ENCODE assay signal across 8 cellular contexts in genomic region chrX:118495061-118495921, GRCh38. TPM values are rescaled to one million over a fixed set of nuclear protein-coding genes. Genes with fewer than 3 reads are reported as not detected.
A peak's percentile ranks its signal among the peaks of the same experiment; 100 is the strongest.
DNase-seq lines count a peak whose midpoint lies in the region; ATAC-seq lines count a peak whose summit lies in the region.

Gene DOCK11 (plus strand): TSS chrX:118495815. CDS start chrX:118495972, 157 bp downstream.

- DNase-seq in A172 (ENCODE audit: low spot score) (peak; percentile 49), NCI-H2227 treated with DMSO at 0.1 percent for 48 hours (lab: John Stamatoyannopoulos, UW) (peak; percentile 90), cerebellum (ENCODE audit: low spot score) (peak; percentile 36)
- peak; percentile 51 to 64 for DNase-seq in activated CD4-positive, alpha-beta T cell treated with anti-CD3 and anti-CD28 coated beads for 24 hours (ENCODE audit: low read depth in 2 of 2)
- DNase-seq in stimulated activated CD4-positive, alpha-beta T cell treated with anti-CD3 and anti-CD28 coated beads, Interleukin-1b, Interleukin-23, amount 100 ng/mL, for 1 hour (ENCODE audit: low read depth in 2 of 2), result peak; percentile 38 to 67

- H3K27ac ChIP-seq in layer of hippocampus (ENCODE audit: low read depth, low read length), result peak within 1 kb of the TSS; percentile 57

- ATAC-seq in GM18520 (IDR thresholded peaks at IDR 0.05; ENCODE audit: unreplicated experiment) (peak; percentile 53), HG03045 (IDR thresholded peaks at IDR 0.05; ENCODE audit: unreplicated experiment) (peak; percentile 71)

- no peaks in the 10 kb centered on the region for H3K27me3 ChIP-seq in layer of hippocampus (ENCODE audit: control insufficient read depth, insufficient read depth, low read length)

RNA-seq across cellular contexts. Expression of gene DOCK11, which starts in this region (rescaled TPM):
- 26.5 and 32.7 TPM in 2 replicates for total RNA-seq in A172 (2014; rRNA removed; shearing (Covaris generic))
- total RNA-seq in cerebellum, result 40.2 TPM

Comparison
In these comparisons a context has a peak if more than half of its experiments do, and no peak if none do; other contexts are left out.
1. Peak in every context shown above with its lines: DNase-seq, ATAC-seq and H3K27ac ChIP-seq.
2. DNase-seq: peak in every context shown above with its lines; median percentile 90 in NCI-H2227 treated with DMSO at 0.1 percent for 48 hours; 58 in activated CD4-positive, alpha-beta T cell treated with anti-CD3 and anti-CD28 coated beads for 24 hours; 52 in stimulated activated CD4-positive, alpha-beta T cell treated with anti-CD3 and anti-CD28 coated beads, Interleukin-1b, Interleukin-23, amount 100 ng/mL, for 1 hour; 49 in A172; 36 in cerebellum.